Comparison of ENCODE assay signal across 1 cellular context in genomic region chr6:136593748-136594490, GRCh38.
TF ChIP-seq lines count a peak whose summit lies in the region.

No MANE protein-coding gene starts in this region.

TF ChIP-seq in WTC11, 78 proteins besides CTCF, POLR2A, EP300 and RAD21 (continued from another document):
- TF ChIP-seq, protein P1, sequence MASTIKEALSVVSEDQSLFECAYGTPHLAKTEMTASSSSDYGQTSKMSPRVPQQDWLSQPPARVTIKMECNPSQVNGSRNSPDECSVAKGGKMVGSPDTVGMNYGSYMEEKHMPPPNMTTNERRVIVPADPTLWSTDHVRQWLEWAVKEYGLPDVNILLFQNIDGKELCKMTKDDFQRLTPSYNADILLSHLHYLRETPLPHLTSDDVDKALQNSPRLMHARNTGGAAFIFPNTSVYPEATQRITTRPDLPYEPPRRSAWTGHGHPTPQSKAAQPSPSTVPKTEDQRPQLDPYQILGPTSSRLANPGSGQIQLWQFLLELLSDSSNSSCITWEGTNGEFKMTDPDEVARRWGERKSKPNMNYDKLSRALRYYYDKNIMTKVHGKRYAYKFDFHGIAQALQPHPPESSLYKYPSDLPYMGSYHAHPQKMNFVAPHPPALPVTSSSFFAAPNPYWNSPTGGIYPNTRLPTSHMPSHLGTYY (CRISPR knock-in tag; IDR thresholded peaks at IDR 0.05) = no peak
- no peak for TF ChIP-seq ZNF396 (CRISPR knock-in tag; IDR thresholded peaks at IDR 0.05; ENCODE audit: borderline replicate concordance)
- no peak for TF ChIP-seq ZNF281 (CRISPR knock-in tag; IDR thresholded peaks at IDR 0.05)
- no peak for TF ChIP-seq FOXJ3 (CRISPR knock-in tag; IDR thresholded peaks at IDR 0.05; ENCODE audit: borderline replicate concordance)
- no peak for TF ChIP-seq ATF1 (CRISPR knock-in tag; IDR thresholded peaks at IDR 0.05)
- no peak for TF ChIP-seq CDX4 (CRISPR knock-in tag; IDR thresholded peaks at IDR 0.05; ENCODE audit: borderline replicate concordance)
